In the genomic region with DNA sequence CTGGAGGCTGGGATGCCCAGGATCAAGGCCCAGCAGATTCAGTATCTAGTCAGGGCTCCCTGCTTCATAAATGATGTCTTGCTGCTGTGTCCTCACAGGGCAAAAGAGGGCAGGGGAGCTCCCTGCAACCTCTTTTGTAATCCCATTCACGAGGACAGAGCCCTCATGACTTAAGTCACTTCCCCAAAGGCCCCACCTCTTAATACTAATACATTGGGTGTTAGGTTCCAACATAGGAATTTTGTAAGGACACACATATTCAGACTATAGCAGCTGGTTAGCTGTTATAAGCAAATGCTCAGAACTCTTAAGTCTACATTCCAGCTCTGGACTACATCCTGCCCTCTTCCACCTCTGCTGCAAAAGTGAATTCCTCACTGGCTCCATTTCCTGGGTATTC, we compare ENCODE assay signal across 9 cellular contexts.
A peak's percentile ranks its signal among the peaks of the same experiment; 100 is the strongest.
DNase-seq lines count a peak whose midpoint lies in the region; ATAC-seq and TF ChIP-seq lines count a peak whose summit lies in the region.
"Had no signal": no experiment of that assay in that cellular context is flagged by ENCODE, and none has a peak within 500 bp of the region (broad histone marks: within the 10 kb centered on the region; RNA-seq: fewer than 3 reads in every experiment).

No MANE protein-coding gene starts in this region.

- H3K9me3 ChIP-seq in AG04450 (ENCODE audit: control insufficient read depth, insufficient read depth, low read length): no peaks in the 10 kb centered on the region

- H3K27ac ChIP-seq in AG04450 (ENCODE audit: low read depth, low read length) (peak overlapping the region; percentile 81), substantia nigra (ENCODE audit: low read depth, low read length, poor library complexity, severe bottlenecking) (no peak overlapping the region)

- no peak for TF ChIP-seq CTCF in AG04450 (IDR thresholded peaks at IDR 0.05; ENCODE audit: low read depth, low read length)
- no peak for TF ChIP-seq CTCF in choroid plexus epithelial cell (conservative IDR thresholded peaks at IDR 0.05; ENCODE audit: low read depth, low read length)

- POLR2A ChIA-PET in AG04450 (lab: Yijun Ruan, JAX): interaction anchor here (0.7 to 1.5 kb wide), 6 partner anchors 13 to 70 kb away, joined by 3 to 10 read pairs (median 3); no protein-coding TSS in a partner anchor

- DNase-seq in AG04450 (ENCODE audit: low read depth, low spot score) (peak; percentile 67), choroid plexus epithelial cell (ENCODE audit: low read depth) (peak; percentile 93), NCI-H2029 (lab: John Stamatoyannopoulos, UW) (no peak), substantia nigra (lab: John Stamatoyannopoulos, UW) (no peak), AG08395 (ENCODE audit: low spot score) (no peak), NCI-H2107 (lab: John Stamatoyannopoulos, UW) (no peak)
- DNase-seq: activated CD8-positive, alpha-beta T cell treated with anti-CD3 and anti-CD28 coated beads, Interleukin-2, amount 10 ng/mL, durations not matched to agents 7 days and 5 days had no signal

- ATAC-seq in GM18858 (IDR thresholded peaks at IDR 0.05; ENCODE audit: unreplicated experiment) (peak; percentile 4), HG03175 (IDR thresholded peaks at IDR 0.05; ENCODE audit: unreplicated experiment) (peak; percentile 7)
- ATAC-seq: activated CD8-positive, alpha-beta T cell treated with anti-CD3 and anti-CD28 coated beads, Interleukin-2, amount 10 ng/mL, durations not matched to agents 7 days and 5 days had no signal

- H3K27me3 ChIP-seq in AG04450 (ENCODE audit: control insufficient read depth, insufficient read depth, low read length): no peaks in the 10 kb centered on the region

- H3K4me3 ChIP-seq in AG04450 (ENCODE audit: low read depth, low read length) (no peak overlapping the region), choroid plexus epithelial cell (ENCODE audit: low read depth, low read length) (no peak overlapping the region)

- CTCF ChIA-PET in AG04450 (lab: Charles Lee): no interaction called here

Comparison
In these comparisons a context has a peak if more than half of its experiments do, and no peak if none do; other contexts are left out.
1. DNase-seq: peak in AG04450 (single experiment) and choroid plexus epithelial cell (single experiment); none in NCI-H2029 (single experiment), substantia nigra (0 of 49), AG08395 (single experiment) and NCI-H2107 (single experiment).